In genomic region chr3:67828486-67829010, GRCh38 we compare ENCODE assay signal across 7 cellular contexts.
"Had no signal": no experiment of that assay in that cellular context is flagged by ENCODE, and none has a peak within 500 bp of the region (broad histone marks: within the 10 kb centered on the region; RNA-seq: fewer than 3 reads in every experiment).

No MANE protein-coding gene starts in this region.

- DNase-seq: H9, HCEC 1CT, KBM-7 had no signal

- ATAC-seq: GM23338, HepG2 had no signal

- H3K4me3 Mint-ChIP-seq: GM23338, H9, IgD-negative memory B cell had no signal

- H3K4me3 ChIP-seq: GM23338 had no signal

- H3K4me2 ChIP-seq: GM23338 had no signal

- H3K4me1 Mint-ChIP-seq: GM23338, IgD-negative memory B cell had no signal

- H3K27ac Mint-ChIP-seq: GM23338, H9, IgD-negative memory B cell had no signal

- H2AFZ ChIP-seq: GM23338 had no signal

- H3K27ac ChIP-seq: HL-60 had no signal
